ENCODE assay signal across 10 cellular contexts in genomic region chr19:16106121-16106520, GRCh38. TPM values are rescaled to one million over a fixed set of nuclear protein-coding genes. Genes with fewer than 3 reads are reported as not detected.
DNase-seq lines count a peak whose midpoint lies in the region; ATAC-seq and TF ChIP-seq lines count a peak whose summit lies in the region.
"Had no signal": no experiment of that assay in that cellular context is flagged by ENCODE, and none has a peak within 500 bp of the region (broad histone marks: within the 10 kb centered on the region; RNA-seq: fewer than 3 reads in every experiment).

No MANE protein-coding gene starts in this region.

- H3K4me1 Mint-ChIP-seq in T-helper 1 cell treated with Interleukin-12 subunit alpha and Interleukin-12 subunit beta and Interleukin-4 antibody, amounts not matched to agents 30 μg/mL and 1 μg/mL, for 36 hours (ENCODE audit: low read depth): peaks cover 6% of the 10 kb centered on the region

- H3K27ac ChIP-seq in smooth muscle cell (ENCODE audit: low read depth): peak overlapping the region; percentile 70

- no peaks in the 10 kb centered on the region for H3K27me3 Mint-ChIP-seq in T-helper 1 cell treated with Interleukin-12 subunit alpha and Interleukin-12 subunit beta and Interleukin-4 antibody, amounts not matched to agents 30 μg/mL and 1 μg/mL, for 36 hours (ENCODE audit: low read depth)

- peaks cover 27% of the 10 kb centered on the region for H4K20me1 ChIP-seq in smooth muscle cell (ENCODE audit: low read depth)

- H3K9ac ChIP-seq in smooth muscle cell (ENCODE audit: low read depth): peak overlapping the region; percentile 1

- TF ChIP-seq CTCF in epithelial cell of proximal tubule (conservative IDR thresholded peaks at IDR 0.05; ENCODE audit: low read depth, low read length): no peak
- no peak for TF ChIP-seq CTCF in smooth muscle cell (IDR thresholded peaks at IDR 0.05; ENCODE audit: borderline replicate concordance, insufficient read depth, poor library complexity, severe bottlenecking)

- H3K4me3 ChIP-seq in epithelial cell of proximal tubule (ENCODE audit: low read depth, low read length) (no peak overlapping the region), smooth muscle cell (no peak overlapping the region)

- no peak overlapping the region for H2AFZ ChIP-seq in smooth muscle cell (ENCODE audit: low read depth)

- H3K79me2 ChIP-seq in smooth muscle cell (ENCODE audit: low read depth): no peaks in the 10 kb centered on the region

- DNase-seq in T-helper 1 cell: no peak
- peak; percentile 46 for DNase-seq in RKO (ENCODE audit: low spot score)
- peak; percentile 27 for DNase-seq in epithelial cell of proximal tubule (ENCODE audit: low read depth)
- peak; percentile 7 for DNase-seq in smooth muscle cell (lab: John Stamatoyannopoulos, UW; ENCODE audit: unreplicated experiment)
- DNase-seq: kidney, NCI-H1092 had no signal

- no peaks in the 10 kb centered on the region for H3K27me3 ChIP-seq in smooth muscle cell (ENCODE audit: low read depth)

- H3K9me3 Mint-ChIP-seq in T-helper 1 cell treated with Interleukin-12 subunit alpha and Interleukin-12 subunit beta and Interleukin-4 antibody, amounts not matched to agents 30 μg/mL and 1 μg/mL, for 36 hours: no peaks in the 10 kb centered on the region

- WGBS in smooth muscle cell (ENCODE audit: low lambda C conversion rate): 16% methylated on average over 3 of the region's 3 CpGs

- H3K4me2 ChIP-seq in smooth muscle cell: no peak overlapping the region

- H3K27ac Mint-ChIP-seq in T-helper 1 cell treated with Interleukin-12 subunit alpha and Interleukin-12 subunit beta and Interleukin-4 antibody, amounts not matched to agents 30 μg/mL and 1 μg/mL, for 36 hours: peak overlapping the region; percentile 69

- peaks cover 38% of the 10 kb centered on the region for H3F3A ChIP-seq in smooth muscle cell (ENCODE audit: low read depth)

- no peaks in the 10 kb centered on the region for H3K4me1 ChIP-seq in smooth muscle cell (ENCODE audit: low read depth)

- H3K9me3 ChIP-seq in smooth muscle cell (replicated peaks; ENCODE audit: low read depth): no peaks in the 10 kb centered on the region

- peaks cover 19% of the 10 kb centered on the region for H3K36me3 Mint-ChIP-seq in T-helper 1 cell treated with Interleukin-12 subunit alpha and Interleukin-12 subunit beta and Interleukin-4 antibody, amounts not matched to agents 30 μg/mL and 1 μg/mL, for 36 hours (ENCODE audit: low read depth)

- peaks cover 6% of the 10 kb centered on the region for H3K36me3 ChIP-seq in smooth muscle cell (ENCODE audit: low read depth)

- ATAC-seq in GM21360 (IDR thresholded peaks at IDR 0.05; ENCODE audit: unreplicated experiment) (no peak), HG02759 (IDR thresholded peaks at IDR 0.05; ENCODE audit: unreplicated experiment) (no peak), HG02938 (IDR thresholded peaks at IDR 0.05; ENCODE audit: unreplicated experiment) (no peak)

- no peak overlapping the region for H3K4me3 Mint-ChIP-seq in T-helper 1 cell treated with Interleukin-12 subunit alpha and Interleukin-12 subunit beta and Interleukin-4 antibody, amounts not matched to agents 30 μg/mL and 1 μg/mL, for 36 hours

RNA-seq across cellular contexts. Expression of gene RAB8A, which starts 5.6 kb away (rescaled TPM):
- total RNA-seq in epithelial cell of proximal tubule (62.4 and 103 TPM in 2 replicates), smooth muscle cell (47.3 and 60.2 TPM in 2 replicates)
- 90.5 and 96.0 TPM in 2 replicates for polyA plus RNA-seq in smooth muscle cell

RNA-seq across cellular contexts. Expression of gene TPM4, which starts 29.8 kb away (rescaled TPM):
- total RNA-seq in epithelial cell of proximal tubule (965 and 968 TPM in 2 replicates), smooth muscle cell (1,074 and 1,158 TPM in 2 replicates)
- polyA plus RNA-seq in smooth muscle cell: 921 and 1,070 TPM in 2 replicates

RNA-seq across cellular contexts. Expression of gene HSH2D, which starts 37.4 kb away (rescaled TPM):
- total RNA-seq in epithelial cell of proximal tubule (0.92 and 1.8 TPM in 2 replicates), smooth muscle cell (0.22 TPM in 1 of 2 replicates, not detected in the other)
- 0.07 and 0.17 TPM in 2 replicates for polyA plus RNA-seq in smooth muscle cell

Comparison
In these comparisons a context has a peak if more than half of its experiments do, and no peak if none do; other contexts are left out.
1. DNase-seq: peak in RKO (single experiment), epithelial cell of proximal tubule (single experiment) and smooth muscle cell (single experiment); none in T-helper 1 cell (0 of 5).